1 cellular context compared by ENCODE assay signal in genomic region chr22:36873614-36874308, GRCh38.
A peak's percentile ranks its signal among the peaks of the same experiment; 100 is the strongest.
TF ChIP-seq lines count a peak whose summit lies in the region.

No MANE protein-coding gene starts in this region.

TF ChIP-seq in GM12878, 131 proteins besides CTCF, POLR2A, EP300 and RAD21 (continues in another document):
- TF ChIP-seq ATF7 (IDR thresholded peaks at IDR 0.05; ENCODE audit: low read depth) (peak; percentile 17; the same call in 1 of the 2 replicates), NFXL1 (IDR thresholded peaks at IDR 0.05; ENCODE audit: borderline replicate concordance) (no peak), CHD2 (IDR thresholded peaks at IDR 0.05; ENCODE audit: borderline replicate concordance, low read depth, low read length) (no peak), CBFB (IDR thresholded peaks at IDR 0.05; ENCODE audit: low read depth) (0 out of 2 replicates have a peak, but pooled peaks have one; percentile 67), ETV6 (conservative IDR thresholded peaks at IDR 0.05 in 1 of 2, IDR thresholded peaks at IDR 0.05 in 1 of 2; ENCODE audit: borderline replicate concordance in 1 of 2, low read depth in 1 of 2) (peak in 1 of 2 experiments; percentile 80; a peak in 1 of 4 replicates), NFIC (IDR thresholded peaks at IDR 0.05; ENCODE audit: low read depth, low read length) (peak; percentile 66; the same call in 1 of the 2 replicates), TBL1XR1 (IDR thresholded peaks at IDR 0.05; ENCODE audit: low read depth, low read length) (no peak), POLR2AphosphoS5 (IDR thresholded peaks at IDR 0.05; ENCODE audit: low read length) (peak; percentile 58; the same call in 1 of the 2 replicates), SMC3 (IDR thresholded peaks at IDR 0.05; ENCODE audit: borderline replicate concordance, low read length) (peak; percentile 55; the same call in 1 of the 2 replicates), ZSCAN29 (IDR thresholded peaks at IDR 0.05) (no peak), PAX8 (IDR thresholded peaks at IDR 0.05) (no peak), KDM1A (IDR thresholded peaks at IDR 0.05; ENCODE audit: borderline replicate concordance) (no peak), SMAD5 (IDR thresholded peaks at IDR 0.05; ENCODE audit: low read depth) (no peak), IRF3 (IDR thresholded peaks at IDR 0.05) (no peak), IKZF2 (IDR thresholded peaks at IDR 0.05) (peak; percentile 75 to 87), SMARCA5 (IDR thresholded peaks at IDR 0.05) (peak; percentile 52; the same call in 1 of the 2 replicates), LARP7 (IDR thresholded peaks at IDR 0.05) (0 out of 2 replicates have a peak, but pooled peaks have one; percentile 4), CHD1 (IDR thresholded peaks at IDR 0.05; ENCODE audit: low read depth, low read length) (no peak), ZNF24 (IDR thresholded peaks at IDR 0.05) (no peak), NR2C2 (IDR thresholded peaks at IDR 0.05; ENCODE audit: borderline replicate concordance, control insufficient read depth, insufficient read length, low read depth) (no peak), SUZ12 (IDR thresholded peaks at IDR 0.05; ENCODE audit: unreplicated experiment) (no peak), SP1 (IDR thresholded peaks at IDR 0.05; ENCODE audit: low read depth, low read length) (peak; percentile 13), DPF2 (IDR thresholded peaks at IDR 0.05) (0 out of 2 replicates have a peak, but pooled peaks have one; percentile 68), RCOR1 (conservative IDR thresholded peaks at IDR 0.05; ENCODE audit: low read depth, low read length) (no peak), YY1 (IDR thresholded peaks at IDR 0.05; ENCODE audit: low read depth, low read length) (peak; percentile 45; the same call in 1 of the 2 replicates), POLR2AphosphoS2 (IDR thresholded peaks at IDR 0.05; ENCODE audit: low read depth, low read length) (no peak), BMI1 (IDR thresholded peaks at IDR 0.05; ENCODE audit: borderline replicate concordance) (no peak), PKNOX1 (IDR thresholded peaks at IDR 0.05) (no peak), JUNB (IDR thresholded peaks at IDR 0.05) (peak; percentile 66), TCF7 (IDR thresholded peaks at IDR 0.05; ENCODE audit: borderline replicate concordance) (peak; percentile 86), GABPA (IDR thresholded peaks at IDR 0.05; ENCODE audit: low read depth) (no peak), CREB1 (IDR thresholded peaks at IDR 0.05; ENCODE audit: low read depth) (no peak), GATAD2B (conservative IDR thresholded peaks at IDR 0.05; ENCODE audit: low read depth) (peak; percentile 71; the same call in 1 of the 2 replicates), POU2F2 (IDR thresholded peaks at IDR 0.05; ENCODE audit: borderline replicate concordance, low read depth, low read length) (no peak), FOXK2 (IDR thresholded peaks at IDR 0.05) (no peak), SPI1 (IDR thresholded peaks at IDR 0.05; ENCODE audit: borderline replicate concordance, insufficient read depth, low read depth, low read length) (peak; percentile 56; the same call in 1 of the 2 replicates), ZNF207 (IDR thresholded peaks at IDR 0.05; ENCODE audit: borderline replicate concordance) (no peak), NKRF (conservative IDR thresholded peaks at IDR 0.05) (no peak), CBX3 (IDR thresholded peaks at IDR 0.05; ENCODE audit: borderline replicate concordance, low read depth) (no peak), NR2C1 (IDR thresholded peaks at IDR 0.05) (no peak), RUNX3 (IDR thresholded peaks at IDR 0.05; ENCODE audit: low read length) (peak; percentile 86), ATF3 (IDR thresholded peaks at IDR 0.05; ENCODE audit: borderline replicate concordance, extremely low read depth, low read depth, low read length) (no peak), CHD4 (IDR thresholded peaks at IDR 0.05) (no peak), ZNF217 (IDR thresholded peaks at IDR 0.05) (peak; percentile 17; the same call in 1 of the 2 replicates), RAD51 (IDR thresholded peaks at IDR 0.05) (no peak), MEF2B (IDR thresholded peaks at IDR 0.05; ENCODE audit: partially characterized antibody, poor library complexity, severe bottlenecking) (peak; percentile 26), MTA2 (IDR thresholded peaks at IDR 0.05; ENCODE audit: low read depth) (peak; percentile 79), HDGF (IDR thresholded peaks at IDR 0.05) (no peak), NR2F1 (conservative IDR thresholded peaks at IDR 0.05) (peak; percentile 26; the same call in 1 of the 2 replicates), CREM (IDR thresholded peaks at IDR 0.05; ENCODE audit: low read depth) (0 out of 2 replicates have a peak, but pooled peaks have one; percentile 28)
- TF ChIP-seq, protein P1, sequence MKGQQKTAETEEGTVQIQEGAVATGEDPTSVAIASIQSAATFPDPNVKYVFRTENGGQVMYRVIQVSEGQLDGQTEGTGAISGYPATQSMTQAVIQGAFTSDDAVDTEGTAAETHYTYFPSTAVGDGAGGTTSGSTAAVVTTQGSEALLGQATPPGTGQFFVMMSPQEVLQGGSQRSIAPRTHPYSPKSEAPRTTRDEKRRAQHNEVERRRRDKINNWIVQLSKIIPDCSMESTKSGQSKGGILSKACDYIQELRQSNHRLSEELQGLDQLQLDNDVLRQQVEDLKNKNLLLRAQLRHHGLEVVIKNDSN (IDR thresholded peaks at IDR 0.05; ENCODE audit: borderline replicate concordance, extremely low read length, insufficient read depth, low read depth, low read length) = no peak
- TF ChIP-seq, protein P2, sequence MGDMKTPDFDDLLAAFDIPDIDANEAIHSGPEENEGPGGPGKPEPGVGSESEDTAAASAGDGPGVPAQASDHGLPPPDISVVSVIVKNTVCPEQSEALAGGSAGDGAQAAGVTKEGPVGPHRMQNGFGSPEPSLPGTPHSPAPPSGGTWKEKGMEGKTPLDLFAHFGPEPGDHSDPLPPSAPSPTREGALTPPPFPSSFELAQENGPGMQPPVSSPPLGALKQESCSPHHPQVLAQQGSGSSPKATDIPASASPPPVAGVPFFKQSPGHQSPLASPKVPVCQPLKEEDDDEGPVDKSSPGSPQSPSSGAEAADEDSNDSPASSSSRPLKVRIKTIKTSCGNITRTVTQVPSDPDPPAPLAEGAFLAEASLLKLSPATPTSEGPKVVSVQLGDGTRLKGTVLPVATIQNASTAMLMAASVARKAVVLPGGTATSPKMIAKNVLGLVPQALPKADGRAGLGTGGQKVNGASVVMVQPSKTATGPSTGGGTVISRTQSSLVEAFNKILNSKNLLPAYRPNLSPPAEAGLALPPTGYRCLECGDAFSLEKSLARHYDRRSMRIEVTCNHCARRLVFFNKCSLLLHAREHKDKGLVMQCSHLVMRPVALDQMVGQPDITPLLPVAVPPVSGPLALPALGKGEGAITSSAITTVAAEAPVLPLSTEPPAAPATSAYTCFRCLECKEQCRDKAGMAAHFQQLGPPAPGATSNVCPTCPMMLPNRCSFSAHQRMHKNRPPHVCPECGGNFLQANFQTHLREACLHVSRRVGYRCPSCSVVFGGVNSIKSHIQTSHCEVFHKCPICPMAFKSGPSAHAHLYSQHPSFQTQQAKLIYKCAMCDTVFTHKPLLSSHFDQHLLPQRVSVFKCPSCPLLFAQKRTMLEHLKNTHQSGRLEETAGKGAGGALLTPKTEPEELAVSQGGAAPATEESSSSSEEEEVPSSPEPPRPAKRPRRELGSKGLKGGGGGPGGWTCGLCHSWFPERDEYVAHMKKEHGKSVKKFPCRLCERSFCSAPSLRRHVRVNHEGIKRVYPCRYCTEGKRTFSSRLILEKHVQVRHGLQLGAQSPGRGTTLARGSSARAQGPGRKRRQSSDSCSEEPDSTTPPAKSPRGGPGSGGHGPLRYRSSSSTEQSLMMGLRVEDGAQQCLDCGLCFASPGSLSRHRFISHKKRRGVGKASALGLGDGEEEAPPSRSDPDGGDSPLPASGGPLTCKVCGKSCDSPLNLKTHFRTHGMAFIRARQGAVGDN (IDR thresholded peaks at IDR 0.05) = peak; percentile 63; the same call in 1 of the 2 replicates
- TF ChIP-seq, protein P3, sequence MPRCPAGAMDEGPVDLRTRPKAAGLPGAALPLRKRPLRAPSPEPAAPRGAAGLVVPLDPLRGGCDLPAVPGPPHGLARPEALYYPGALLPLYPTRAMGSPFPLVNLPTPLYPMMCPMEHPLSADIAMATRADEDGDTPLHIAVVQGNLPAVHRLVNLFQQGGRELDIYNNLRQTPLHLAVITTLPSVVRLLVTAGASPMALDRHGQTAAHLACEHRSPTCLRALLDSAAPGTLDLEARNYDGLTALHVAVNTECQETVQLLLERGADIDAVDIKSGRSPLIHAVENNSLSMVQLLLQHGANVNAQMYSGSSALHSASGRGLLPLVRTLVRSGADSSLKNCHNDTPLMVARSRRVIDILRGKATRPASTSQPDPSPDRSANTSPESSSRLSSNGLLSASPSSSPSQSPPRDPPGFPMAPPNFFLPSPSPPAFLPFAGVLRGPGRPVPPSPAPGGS (IDR thresholded peaks at IDR 0.05; ENCODE audit: borderline replicate concordance, insufficient read depth, low read depth, low read length, poor library complexity, severe bottlenecking) = peak; percentile 20
- TF ChIP-seq, protein P4, sequence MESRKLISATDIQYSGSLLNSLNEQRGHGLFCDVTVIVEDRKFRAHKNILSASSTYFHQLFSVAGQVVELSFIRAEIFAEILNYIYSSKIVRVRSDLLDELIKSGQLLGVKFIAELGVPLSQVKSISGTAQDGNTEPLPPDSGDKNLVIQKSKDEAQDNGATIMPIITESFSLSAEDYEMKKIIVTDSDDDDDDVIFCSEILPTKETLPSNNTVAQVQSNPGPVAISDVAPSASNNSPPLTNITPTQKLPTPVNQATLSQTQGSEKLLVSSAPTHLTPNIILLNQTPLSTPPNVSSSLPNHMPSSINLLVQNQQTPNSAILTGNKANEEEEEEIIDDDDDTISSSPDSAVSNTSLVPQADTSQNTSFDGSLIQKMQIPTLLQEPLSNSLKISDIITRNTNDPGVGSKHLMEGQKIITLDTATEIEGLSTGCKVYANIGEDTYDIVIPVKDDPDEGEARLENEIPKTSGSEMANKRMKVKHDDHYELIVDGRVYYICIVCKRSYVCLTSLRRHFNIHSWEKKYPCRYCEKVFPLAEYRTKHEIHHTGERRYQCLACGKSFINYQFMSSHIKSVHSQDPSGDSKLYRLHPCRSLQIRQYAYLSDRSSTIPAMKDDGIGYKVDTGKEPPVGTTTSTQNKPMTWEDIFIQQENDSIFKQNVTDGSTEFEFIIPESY (IDR thresholded peaks at IDR 0.05) = no peak
- TF ChIP-seq, protein P5, sequence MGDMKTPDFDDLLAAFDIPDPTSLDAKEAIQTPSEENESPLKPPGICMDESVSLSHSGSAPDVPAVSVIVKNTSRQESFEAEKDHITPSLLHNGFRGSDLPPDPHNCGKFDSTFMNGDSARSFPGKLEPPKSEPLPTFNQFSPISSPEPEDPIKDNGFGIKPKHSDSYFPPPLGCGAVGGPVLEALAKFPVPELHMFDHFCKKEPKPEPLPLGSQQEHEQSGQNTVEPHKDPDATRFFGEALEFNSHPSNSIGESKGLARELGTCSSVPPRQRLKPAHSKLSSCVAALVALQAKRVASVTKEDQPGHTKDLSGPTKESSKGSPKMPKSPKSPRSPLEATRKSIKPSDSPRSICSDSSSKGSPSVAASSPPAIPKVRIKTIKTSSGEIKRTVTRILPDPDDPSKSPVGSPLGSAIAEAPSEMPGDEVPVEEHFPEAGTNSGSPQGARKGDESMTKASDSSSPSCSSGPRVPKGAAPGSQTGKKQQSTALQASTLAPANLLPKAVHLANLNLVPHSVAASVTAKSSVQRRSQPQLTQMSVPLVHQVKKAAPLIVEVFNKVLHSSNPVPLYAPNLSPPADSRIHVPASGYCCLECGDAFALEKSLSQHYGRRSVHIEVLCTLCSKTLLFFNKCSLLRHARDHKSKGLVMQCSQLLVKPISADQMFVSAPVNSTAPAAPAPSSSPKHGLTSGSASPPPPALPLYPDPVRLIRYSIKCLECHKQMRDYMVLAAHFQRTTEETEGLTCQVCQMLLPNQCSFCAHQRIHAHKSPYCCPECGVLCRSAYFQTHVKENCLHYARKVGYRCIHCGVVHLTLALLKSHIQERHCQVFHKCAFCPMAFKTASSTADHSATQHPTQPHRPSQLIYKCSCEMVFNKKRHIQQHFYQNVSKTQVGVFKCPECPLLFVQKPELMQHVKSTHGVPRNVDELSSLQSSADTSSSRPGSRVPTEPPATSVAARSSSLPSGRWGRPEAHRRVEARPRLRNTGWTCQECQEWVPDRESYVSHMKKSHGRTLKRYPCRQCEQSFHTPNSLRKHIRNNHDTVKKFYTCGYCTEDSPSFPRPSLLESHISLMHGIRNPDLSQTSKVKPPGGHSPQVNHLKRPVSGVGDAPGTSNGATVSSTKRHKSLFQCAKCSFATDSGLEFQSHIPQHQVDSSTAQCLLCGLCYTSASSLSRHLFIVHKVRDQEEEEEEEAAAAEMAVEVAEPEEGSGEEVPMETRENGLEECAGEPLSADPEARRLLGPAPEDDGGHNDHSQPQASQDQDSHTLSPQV (IDR thresholded peaks at IDR 0.05) = no peak
